ENCODE assay signal across 14 cellular contexts in the genomic region with DNA sequence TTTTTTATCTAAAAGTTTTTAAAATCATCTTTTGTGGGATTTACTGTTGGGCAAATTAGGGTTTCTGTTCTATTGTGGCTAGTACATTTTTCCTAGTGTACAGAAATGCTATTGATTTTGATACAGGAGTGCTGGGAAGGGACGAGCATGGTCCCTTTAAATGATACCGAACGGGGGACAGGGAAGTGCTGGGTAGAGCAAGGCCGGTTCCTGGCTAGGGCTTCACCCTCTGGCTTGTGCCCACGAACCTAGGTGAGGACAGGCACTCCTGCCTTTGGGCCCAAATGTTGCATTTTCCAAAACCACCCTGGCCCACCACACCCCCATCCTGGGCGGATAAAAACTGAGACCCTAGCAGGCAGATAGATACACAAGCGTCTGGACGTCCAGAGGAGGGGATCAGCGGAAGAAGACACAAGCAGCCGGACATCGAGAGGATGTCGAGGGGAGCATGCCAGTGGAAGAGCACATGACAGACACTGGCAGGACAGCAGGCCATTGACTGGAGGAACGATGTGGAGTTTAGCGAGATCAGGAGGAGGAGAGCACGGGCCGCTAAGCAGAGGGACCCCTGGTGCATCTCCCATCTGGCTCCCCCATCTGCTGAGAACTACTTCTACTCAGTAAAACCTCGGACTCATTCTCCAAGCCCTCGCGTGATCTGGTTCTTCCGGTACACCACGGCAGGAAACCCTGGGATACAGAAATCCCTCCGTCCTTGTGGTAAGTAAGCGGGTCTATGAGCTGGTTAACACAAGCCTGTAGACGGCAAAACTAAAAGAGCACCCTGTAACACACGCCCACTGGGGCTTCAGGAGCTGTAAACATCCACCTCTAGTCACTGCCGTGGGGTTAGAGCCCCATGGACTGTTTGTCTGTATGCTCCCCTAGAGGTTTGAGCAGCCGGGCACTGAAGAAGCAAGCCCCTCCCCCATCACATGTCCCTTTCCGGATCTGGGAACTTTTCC. TPM values are rescaled to one million over a fixed set of nuclear protein-coding genes. Genes with fewer than 3 reads are reported as not detected.
DNase-seq lines count a peak whose midpoint lies in the region; ATAC-seq and TF ChIP-seq lines count a peak whose summit lies in the region.
"Had no signal": no experiment of that assay in that cellular context is flagged by ENCODE, and none has a peak within 500 bp of the region (broad histone marks: within the 10 kb centered on the region; RNA-seq: fewer than 3 reads in every experiment).

No MANE protein-coding gene starts in this region.

- H3K9me3 ChIP-seq in hepatocyte (ENCODE audit: low read depth) (no peaks in the 10 kb centered on the region), vagina (no peaks in the 10 kb centered on the region)
- H3K9me3 ChIP-seq: BLaER1 had no signal

- DNase-seq in HuH-7 (ENCODE audit: low spot score), result peak; percentile 2
- peak; percentile 72 for DNase-seq in choroid plexus epithelial cell (ENCODE audit: low read depth)
- DNase-seq in hepatocyte (ENCODE audit: low spot score), result peak; percentile 70
- DNase-seq in renal cortical epithelial cell (ENCODE audit: low read depth), result peak; percentile 64
- DNase-seq in stimulated activated CD4-positive, alpha-beta T cell treated with anti-CD3 and anti-CD28 coated beads, Interleukin-4, amount 100 ng/mL, for 4 hours, result no peak
- no peak for DNase-seq in germinal center (ENCODE audit: low spot score)
- no peak for DNase-seq in vagina (ENCODE audit: extremely low spot score in 2 of 2)
- DNase-seq: activated CD4-positive, alpha-beta T cell treated with anti-CD3 and anti-CD28 coated beads, Interleukin-2, amount 10 ng/mL, durations not matched to agents 7 days and 5 days; activated gamma-delta T cell; GDM1; hypothalamus; NCI-H1105 had no signal

- peak overlapping the region; percentile 37 for H2AFZ ChIP-seq in hepatocyte

- intact Hi-C loops in vagina (cut with DNase I), result no loop called here

- 66% methylated on average over 28 of the region's 28 CpGs for WGBS in hepatocyte (ENCODE audit: low lambda C conversion rate, missing lambda C conversion rate)

- no peaks in the 10 kb centered on the region for H4K20me1 ChIP-seq in hepatocyte (ENCODE audit: insufficient read depth, poor library complexity, severe bottlenecking)
- H4K20me1 ChIP-seq: BLaER1 had no signal

- H3K36me3 ChIP-seq in hepatocyte (replicated peaks; ENCODE audit: insufficient read depth, low read depth) (no peaks in the 10 kb centered on the region), vagina (no peaks in the 10 kb centered on the region)
- H3K36me3 ChIP-seq: BLaER1 had no signal

- H3K27ac ChIP-seq in hepatocyte (peak overlapping the region; percentile 36), vagina (no peak overlapping the region)
- H3K27ac ChIP-seq: BLaER1 had no signal

- no peaks in the 10 kb centered on the region for H3K9me2 ChIP-seq in hepatocyte (replicated peaks; ENCODE audit: insufficient read depth)

- TF ChIP-seq CTCF in choroid plexus epithelial cell (conservative IDR thresholded peaks at IDR 0.05; ENCODE audit: low read depth, low read length) (no peak), hepatocyte (IDR thresholded peaks at IDR 0.05; ENCODE audit: poor library complexity) (no peak), vagina (IDR thresholded peaks at IDR 0.05) (no peak)

- H3K4me1 ChIP-seq in hepatocyte (ENCODE audit: insufficient read depth) (no peaks in the 10 kb centered on the region), vagina (no peaks in the 10 kb centered on the region)

- no peak for TF ChIP-seq POLR2A in vagina (IDR thresholded peaks at IDR 0.05)

- H3K27me3 ChIP-seq in hepatocyte, result no peaks in the 10 kb centered on the region
- H3K27me3 ChIP-seq in vagina, result no peaks in the 10 kb centered on the region
- H3K27me3 ChIP-seq: BLaER1 had no signal

- H3K4me3 ChIP-seq in choroid plexus epithelial cell (ENCODE audit: low read depth, low read length) (peak overlapping the region; percentile 49), hepatocyte (peak overlapping the region; percentile 30), vagina (peak overlapping the region in 1 of 2 donors; percentile 26)
- H3K4me3 ChIP-seq: BLaER1 had no signal

- peak overlapping the region; percentile 62 for H3K4me2 ChIP-seq in hepatocyte
- H3K4me2 ChIP-seq: BLaER1 had no signal

- ATAC-seq in GM19463 (IDR thresholded peaks at IDR 0.05; ENCODE audit: unreplicated experiment), result no peak

- H3K79me2 ChIP-seq in hepatocyte, result no peaks in the 10 kb centered on the region

RNA-seq across cellular contexts. Expression of a gene that starts 13.5 kb away (rescaled TPM):
- total RNA-seq in hepatocyte (10.6 and 10.8 TPM in 2 replicates), renal cortical epithelial cell (5.4 and 41.2 TPM in 2 replicates), vagina (19.2 TPM)
- polyA plus RNA-seq in hepatocyte, result 2.6 and 3.2 TPM in 2 replicates

Comparison
In these comparisons a context has a peak if more than half of its experiments do, and no peak if none do; other contexts are left out.
1. DNase-seq: peak in HuH-7 (single experiment), choroid plexus epithelial cell (single experiment), hepatocyte (single experiment) and renal cortical epithelial cell (single experiment); none in stimulated activated CD4-positive, alpha-beta T cell treated with anti-CD3 and anti-CD28 coated beads, Interleukin-4, amount 100 ng/mL, for 4 hours (0 of 2), germinal center (single experiment) and vagina (0 of 2).